ENCODE assay signal across 19 cellular contexts in the genomic region with DNA sequence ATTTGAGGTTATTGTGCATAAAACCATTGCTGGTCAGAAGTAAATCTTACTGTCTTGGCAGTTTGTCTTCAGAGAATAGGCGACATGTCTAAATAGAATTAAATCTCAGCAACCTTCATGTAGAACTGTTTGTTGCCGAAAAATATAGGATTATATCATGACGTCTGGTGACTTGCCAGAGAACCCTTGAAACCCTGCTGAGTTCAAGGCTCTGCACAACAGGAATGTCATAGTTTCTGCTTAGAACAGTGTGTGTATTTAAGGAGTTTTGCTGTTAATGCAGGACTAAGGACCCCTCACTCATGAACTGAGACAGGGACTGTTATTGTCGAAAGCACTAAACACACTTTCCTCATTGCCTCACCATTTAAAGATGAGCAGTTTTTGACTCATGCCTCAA.
"Had no signal": no experiment of that assay in that cellular context is flagged by ENCODE, and none has a peak within 500 bp of the region (broad histone marks: within the 10 kb centered on the region; RNA-seq: fewer than 3 reads in every experiment).

No MANE protein-coding gene starts in this region.

- H3K27ac Mint-ChIP-seq: effector memory CD8-positive, alpha-beta T cell; naive thymus-derived CD4-positive, alpha-beta T cell; stimulated activated naive CD8-positive, alpha-beta T cell treated with anti-CD3 and anti-CD28 coated beads, Interleukin-15, Interleukin-2, amounts not matched to agents 100 ng/mL and 50 ng/mL, for 24 hours had no signal

- H3K4me1 Mint-ChIP-seq: naive thymus-derived CD4-positive, alpha-beta T cell had no signal

- H3K27me3 Mint-ChIP-seq: effector memory CD8-positive, alpha-beta T cell; naive thymus-derived CD4-positive, alpha-beta T cell; stimulated activated naive CD8-positive, alpha-beta T cell treated with anti-CD3 and anti-CD28 coated beads, Interleukin-15, Interleukin-2, amounts not matched to agents 100 ng/mL and 50 ng/mL, for 24 hours had no signal

- H3K4me3 ChIP-seq: body of pancreas, heart right ventricle, lower lobe of right lung, right atrium auricular region, upper lobe of left lung had no signal

- H3K9me3 ChIP-seq: body of pancreas, gastrocnemius medialis, lower lobe of right lung, neutrophil, upper lobe of left lung had no signal

- H3K4me3 Mint-ChIP-seq: effector memory CD8-positive, alpha-beta T cell; naive thymus-derived CD4-positive, alpha-beta T cell; stimulated activated naive CD8-positive, alpha-beta T cell treated with anti-CD3 and anti-CD28 coated beads, Interleukin-15, Interleukin-2, amounts not matched to agents 100 ng/mL and 50 ng/mL, for 24 hours had no signal

- H3K4me1 ChIP-seq: body of pancreas, lower lobe of right lung, upper lobe of left lung had no signal

- DNase-seq: activated CD4-positive, alpha-beta T cell treated with anti-CD3 and anti-CD28 coated beads, Interleukin-2, amount 50 U/mL, for 4 hours; activated CD4-positive, CD25-positive, alpha-beta regulatory T cell treated with anti-CD3 and anti-CD28 coated beads, Interleukin-2, amount 50 U/mL, for 72 hours; activated naive CD4-positive, alpha-beta T cell treated with anti-CD3 and anti-CD28 coated beads, Interleukin-2, amount 50 U/mL, for 16 hours; activated T-cell treated with anti-CD3 and anti-CD28 coated beads, Interleukin-2, amount 50 U/mL, for 1 hour; body of pancreas; dermis blood vessel endothelial cell; effector memory CD8-positive, alpha-beta T cell; gastrocnemius medialis; heart right ventricle; lower lobe of right lung; naive thymus-derived CD4-positive, alpha-beta T cell; posterior cingulate gyrus; small intestine; T-helper 1 cell; T1000; upper lobe of left lung had no signal

- H3K36me3 ChIP-seq: gastrocnemius medialis, heart right ventricle, lower lobe of right lung, neutrophil, right atrium auricular region, upper lobe of left lung had no signal

- ATAC-seq: body of pancreas; effector memory CD8-positive, alpha-beta T cell; gastrocnemius medialis; heart right ventricle; lower lobe of right lung; naive thymus-derived CD4-positive, alpha-beta T cell had no signal

- H3K27me3 ChIP-seq: body of pancreas, gastrocnemius medialis, heart right ventricle, neutrophil, right atrium auricular region, upper lobe of left lung had no signal

- H3K36me3 Mint-ChIP-seq: naive thymus-derived CD4-positive, alpha-beta T cell had no signal
